1 cellular context compared by ENCODE assay signal in genomic region chr12:122097641-122098364, GRCh38.
TF ChIP-seq lines count a peak whose summit lies in the region.

No MANE protein-coding gene starts in this region.

TF ChIP-seq in HepG2, 621 proteins besides CTCF, POLR2A, EP300 and RAD21 (continued from another document):
- TF ChIP-seq NR2F6 (IDR thresholded peaks at IDR 0.05) (peak; percentile 43; the same call in 1 of the 2 replicates), NR2F6 (CRISPR knock-in tag; IDR thresholded peaks at IDR 0.05) (peak; percentile 68; the same call in 1 of the 2 replicates), HMG20A (CRISPR knock-in tag; IDR thresholded peaks at IDR 0.05; ENCODE audit: borderline replicate concordance) (peak; percentile 27; the same call in 1 of the 2 replicates), ZNF598 (CRISPR knock-in tag; IDR thresholded peaks at IDR 0.05; ENCODE audit: borderline replicate concordance) (0 out of 2 replicates have a peak, but pooled peaks have one; percentile 42), TGIF2 (CRISPR knock-in tag; IDR thresholded peaks at IDR 0.05) (no peak), POGZ (CRISPR knock-in tag; IDR thresholded peaks at IDR 0.05) (no peak), DMTF1 (CRISPR knock-in tag; IDR thresholded peaks at IDR 0.05) (no peak), BATF2 (CRISPR knock-in tag; IDR thresholded peaks at IDR 0.05) (no peak), RARA (CRISPR knock-in tag; IDR thresholded peaks at IDR 0.05) (peak; percentile 52), ELK4 (CRISPR knock-in tag; IDR thresholded peaks at IDR 0.05; ENCODE audit: borderline replicate concordance) (no peak), HNRNPL (IDR thresholded peaks at IDR 0.05; ENCODE audit: low read depth, low read length) (no peak), ZBTB37 (CRISPR knock-in tag; IDR thresholded peaks at IDR 0.05) (no peak), RXRA (CRISPR knock-in tag; IDR thresholded peaks at IDR 0.05) (peak; percentile 48; the same call in 1 of the 2 replicates), SRSF4 (IDR thresholded peaks at IDR 0.05; ENCODE audit: low read depth, low read length, poor library complexity, severe bottlenecking) (no peak), TFAP4 (IDR thresholded peaks at IDR 0.05; ENCODE audit: borderline replicate concordance, low read depth) (peak; percentile 65; the same call in 1 of the 2 replicates), ZNF333 (CRISPR knock-in tag; IDR thresholded peaks at IDR 0.05; ENCODE audit: borderline replicate concordance) (no peak), HNF4A (CRISPR knock-in tag; IDR thresholded peaks at IDR 0.05) (no peak; the same call in 1 of the 2 replicates)
